In the genomic region with DNA sequence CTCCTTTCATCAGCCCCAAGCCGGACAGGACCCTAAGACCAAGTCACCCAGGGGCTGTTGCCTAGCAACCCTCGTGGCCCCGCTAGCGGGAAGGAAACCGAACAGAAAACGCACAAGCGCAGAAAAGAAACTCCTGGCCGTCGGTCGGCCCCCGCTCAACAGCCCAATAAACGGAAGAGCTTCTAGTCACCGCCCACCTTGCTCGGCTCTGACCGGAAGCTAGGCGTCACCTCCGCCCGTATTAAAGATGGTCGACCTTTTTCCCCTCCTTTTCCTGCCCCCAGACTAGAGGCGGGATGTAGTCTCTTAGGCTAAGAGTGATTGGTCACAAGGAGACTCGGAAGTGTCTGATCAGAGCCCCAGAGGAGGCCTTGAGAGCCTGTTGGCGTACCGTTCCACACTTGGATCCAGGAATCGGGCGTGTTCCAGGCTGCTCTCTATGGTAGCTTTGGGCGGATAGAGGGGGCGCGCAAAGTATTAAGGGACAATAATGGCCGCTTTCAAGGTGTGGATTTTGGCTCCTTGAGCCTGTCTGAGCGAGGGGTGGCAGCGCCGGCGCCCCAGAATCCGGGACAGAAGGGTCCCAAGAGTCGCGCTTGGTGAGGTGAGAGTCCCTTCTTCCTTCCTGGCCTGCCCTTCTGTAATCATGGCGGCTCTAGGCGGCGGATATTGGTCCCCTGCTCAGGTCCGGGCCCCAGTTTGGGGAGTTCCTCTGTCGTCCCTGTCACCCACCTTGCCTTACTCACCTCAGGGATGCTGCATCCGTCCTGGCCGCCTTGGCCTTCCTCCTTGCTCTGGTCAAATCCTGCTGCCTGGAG, we compare ENCODE assay signal across 8 cellular contexts. TPM values are rescaled to one million over a fixed set of nuclear protein-coding genes. Genes with fewer than 3 reads are reported as not detected.
A peak's percentile ranks its signal among the peaks of the same experiment; 100 is the strongest.
DNase-seq lines count a peak whose midpoint lies in the region; ATAC-seq lines count a peak whose summit lies in the region.

Gene DHX38, plus strand, starts transcription at position 400 of the 818 bp plus-strand sequence. CDS start 2,311 bp downstream, outside the sequence.
Gene TXNL4B, minus strand, starts transcription at position 173 of the 818 bp plus-strand sequence. CDS start 2,871 bp downstream, outside the sequence.

- H3K36me3 Mint-ChIP-seq in effector memory CD8-positive, alpha-beta T cell (ENCODE audit: insufficient read depth), result peaks cover 57% of the 10 kb centered on the region

- peaks cover 41 to 61% of the 10 kb centered on the region in 2 donors for H3K4me1 Mint-ChIP-seq in effector memory CD8-positive, alpha-beta T cell (ENCODE audit: low read depth in 2 of 2)

- no peaks in the 10 kb centered on the region for H3K9me3 Mint-ChIP-seq in effector memory CD8-positive, alpha-beta T cell

- H3K27ac Mint-ChIP-seq in effector memory CD8-positive, alpha-beta T cell, result peak within 1 kb of the TSS; percentile 97 to 98

- DNase-seq in COLO668 (lab: John Stamatoyannopoulos, UW; ENCODE audit: unreplicated experiment) (peak; percentile 94), HT1080 (ENCODE audit: low read depth) (peak; percentile 99), NOMO-1 treated with DMSO at 0.1 percent for 48 hours (lab: John Stamatoyannopoulos, UW; ENCODE audit: unreplicated experiment) (peak; percentile 100), medulla oblongata (ENCODE audit: extremely low spot score) (peak; percentile 100)
- DNase-seq in activated CD8-positive, alpha-beta memory T cell treated with anti-CD3 and anti-CD28 coated beads for 4 hours (ENCODE audit: low read depth in 2 of 2), result peak; percentile 82 to 87
- peak; percentile 90 to 92 (median 91) for DNase-seq in effector memory CD8-positive, alpha-beta T cell
- DNase-seq in stimulated activated CD8-positive, alpha-beta memory T cell treated with anti-CD3 and anti-CD28 coated beads, Interleukin-12 subunit alpha, Interleukin-12 subunit beta, amount 100 ng/mL, for 1 hour (ENCODE audit: low read depth), result peak; percentile 82

- peak; percentile 95 for ATAC-seq in GM21360 (IDR thresholded peaks at IDR 0.05; ENCODE audit: unreplicated experiment)
- peak; percentile 94 for ATAC-seq in effector memory CD8-positive, alpha-beta T cell (replicated peaks)

- peak within 1 kb of the TSS; percentile 99 for H3K4me3 Mint-ChIP-seq in effector memory CD8-positive, alpha-beta T cell

- no peaks in the 10 kb centered on the region for H3K27me3 Mint-ChIP-seq in effector memory CD8-positive, alpha-beta T cell

RNA-seq across cellular contexts. Expression of gene DHX38, which starts in this region (rescaled TPM):
- total RNA-seq in HT1080 (2014; rRNA removed; shearing (Covaris generic)), result 61.7 and 66.2 TPM in 2 replicates
- polyA plus RNA-seq in HT1080 (2015; cell fraction: cytosol; rRNA removed), result 26.8 and 30.5 TPM in 2 replicates
- polyA plus RNA-seq in HT1080 (2015; cell fraction: nucleus; rRNA removed), result 119 and 142 TPM in 2 replicates

RNA-seq across cellular contexts. Expression of gene TXNL4B, which starts in this region (rescaled TPM):
- total RNA-seq in HT1080 (2014; rRNA removed; shearing (Covaris generic)), result 12.7 and 14.4 TPM in 2 replicates
- polyA plus RNA-seq in HT1080 (2015; cell fraction: cytosol; rRNA removed), result 23.7 and 26.6 TPM in 2 replicates
- 20.2 and 21.5 TPM in 2 replicates for polyA plus RNA-seq in HT1080 (2015; cell fraction: nucleus; rRNA removed)

Comparison
In these comparisons a context has a peak if more than half of its experiments do, and no peak if none do; other contexts are left out.
1. Peak in every context shown above with its lines: DNase-seq and ATAC-seq.